Comparison of ENCODE assay signal across 21 cellular contexts in genomic region chr1:8431779-8432178, GRCh38.
DNase-seq lines count a peak whose midpoint lies in the region; ATAC-seq and TF ChIP-seq lines count a peak whose summit lies in the region.
"Had no signal": no experiment of that assay in that cellular context is flagged by ENCODE, and none has a peak within 500 bp of the region (broad histone marks: within the 10 kb centered on the region; RNA-seq: fewer than 3 reads in every experiment).

No MANE protein-coding gene starts in this region.

- peaks cover 48% of the 10 kb centered on the region for H3K4me1 Mint-ChIP-seq in T-helper 1 cell treated with Interleukin-12 subunit alpha and Interleukin-12 subunit beta and Interleukin-4 antibody, amounts not matched to agents 30 μg/mL and 1 μg/mL, for 36 hours (ENCODE audit: low read depth)
- peaks cover 62% of the 10 kb centered on the region for H3K4me1 Mint-ChIP-seq in CD4-positive, alpha-beta T cell (ENCODE audit: low read depth)
- H3K4me1 Mint-ChIP-seq in activated B cell treated with CpG ODN at 0.5 μM for 24 hours, result peaks cover 88% of the 10 kb centered on the region
- peaks cover 64% of the 10 kb centered on the region for H3K4me1 Mint-ChIP-seq in nephron progenitor cell
- no peaks in the 10 kb centered on the region for H3K4me1 Mint-ChIP-seq in HFFc6 (ENCODE audit: low read depth)

- H3K4me3 Mint-ChIP-seq in T-helper 1 cell treated with Interleukin-12 subunit alpha and Interleukin-12 subunit beta and Interleukin-4 antibody, amounts not matched to agents 30 μg/mL and 1 μg/mL, for 36 hours, result no peak overlapping the region
- no peak overlapping the region for H3K4me3 Mint-ChIP-seq in CD4-positive, alpha-beta T cell
- H3K4me3 Mint-ChIP-seq in activated B cell treated with CpG ODN at 0.5 μM for 24 hours (no peak overlapping the region), nephron progenitor cell (no peak overlapping the region), HFFc6 (no peak overlapping the region)

- no peak overlapping the region for H3K27ac ChIP-seq in CD4-positive, alpha-beta T cell (ENCODE audit: low read depth, low read length)
- H3K27ac ChIP-seq: 22Rv1, right lobe of liver, transverse colon, VCaP had no signal

- H3K27ac Mint-ChIP-seq in T-helper 1 cell treated with Interleukin-12 subunit alpha and Interleukin-12 subunit beta and Interleukin-4 antibody, amounts not matched to agents 30 μg/mL and 1 μg/mL, for 36 hours, result peak overlapping the region; percentile 13
- peak overlapping the region; percentile 88 for H3K27ac Mint-ChIP-seq in CD4-positive, alpha-beta T cell
- peak overlapping the region; percentile 55 for H3K27ac Mint-ChIP-seq in activated B cell treated with CpG ODN at 0.5 μM for 24 hours
- H3K27ac Mint-ChIP-seq in nephron progenitor cell, result peak overlapping the region; percentile 46
- no peak overlapping the region for H3K27ac Mint-ChIP-seq in HFFc6

- peaks cover 15% of the 10 kb centered on the region for H3K36me3 Mint-ChIP-seq in T-helper 1 cell treated with Interleukin-12 subunit alpha and Interleukin-12 subunit beta and Interleukin-4 antibody, amounts not matched to agents 30 μg/mL and 1 μg/mL, for 36 hours (ENCODE audit: low read depth)
- peaks cover 13% of the 10 kb centered on the region for H3K36me3 Mint-ChIP-seq in CD4-positive, alpha-beta T cell (ENCODE audit: low read depth)
- H3K36me3 Mint-ChIP-seq in activated B cell treated with CpG ODN at 0.5 μM for 24 hours (ENCODE audit: low read depth) (peaks cover 3% of the 10 kb centered on the region), nephron progenitor cell (ENCODE audit: low read depth) (peaks cover 47% of the 10 kb centered on the region), HFFc6 (ENCODE audit: low read depth) (no peaks in the 10 kb centered on the region)

- no peaks in the 10 kb centered on the region for H3K27me3 ChIP-seq in CD4-positive, alpha-beta T cell (ENCODE audit: control insufficient read depth, insufficient read depth, low read length)
- H3K27me3 ChIP-seq: right lobe of liver, transverse colon had no signal

- no peaks in the 10 kb centered on the region for H3K9me3 ChIP-seq in CD4-positive, alpha-beta T cell (ENCODE audit: control insufficient read depth, low read length)
- H3K9me3 ChIP-seq: right lobe of liver, transverse colon had no signal

- intact Hi-C loops in CD4-positive, alpha-beta T cell (cut with DNase I, micrococcal nuclease), result loop anchor here in 1 of 2 experiments (2.0 kb wide), 1 partner anchor 41 kb away; no protein-coding TSS in a partner anchor
- intact Hi-C loops in activated B cell treated with CpG ODN at 0.5 μM for 24 hours (cut with micrococcal nuclease), result no loop called here

- no peak for ATAC-seq in CD4-positive, alpha-beta T cell (ENCODE audit: poor library complexity)
- no peak for ATAC-seq in activated B cell treated with CpG ODN at 0.5 μM for 24 hours (ENCODE audit: low read depth)
- ATAC-seq in GM19463 (IDR thresholded peaks at IDR 0.05; ENCODE audit: unreplicated experiment), result no peak
- ATAC-seq: right lobe of liver had no signal

- H3K27me3 Mint-ChIP-seq in T-helper 1 cell treated with Interleukin-12 subunit alpha and Interleukin-12 subunit beta and Interleukin-4 antibody, amounts not matched to agents 30 μg/mL and 1 μg/mL, for 36 hours (ENCODE audit: low read depth), result no peaks in the 10 kb centered on the region
- H3K27me3 Mint-ChIP-seq in CD4-positive, alpha-beta T cell, result no peaks in the 10 kb centered on the region
- H3K27me3 Mint-ChIP-seq in activated B cell treated with CpG ODN at 0.5 μM for 24 hours (no peaks in the 10 kb centered on the region), nephron progenitor cell (ENCODE audit: low read depth, poor library complexity) (no peaks in the 10 kb centered on the region), HFFc6 (ENCODE audit: insufficient read depth) (no peaks in the 10 kb centered on the region)

- DNase-seq in T-helper 1 cell (no peak), activated B cell treated with CpG ODN at 0.5 μM for 24 hours (no peak), nephron progenitor cell (no peak), pons (ENCODE audit: low spot score) (no peak), HFFc6 (no peak)
- no peak for DNase-seq in CD4-positive, alpha-beta T cell
- DNase-seq: activated CD8-positive, alpha-beta memory T cell treated with anti-CD3 and anti-CD28 coated beads for 24 hours; amygdala; caudate nucleus; left cardiac atrium; NCI-H1105; NCI-H2081; NCI-H446; right lobe of liver; RPMI8226; SW 1271; transverse colon had no signal

- CTCF ChIA-PET in CD4-positive, alpha-beta T cell (lab: Charles Lee), result interaction anchor here (1.2 to 2.4 kb wide), 7 partner anchors 9 to 94 kb away, joined by 3 to 13 read pairs (median 5); no protein-coding TSS in a partner anchor
- CTCF ChIA-PET in activated B cell treated with CpG ODN at 0.5 μM for 24 hours (lab: Charles Lee), result interaction anchor here (0.9 to 2.2 kb wide), 9 partner anchors 9 to 239 kb away, joined by 3 to 25 read pairs (median 3); no protein-coding TSS in a partner anchor

- no peak for TF ChIP-seq CTCF in CD4-positive, alpha-beta T cell (IDR thresholded peaks at IDR 0.05)
- TF ChIP-seq CTCF in activated B cell treated with CpG ODN at 0.5 μM for 24 hours (IDR thresholded peaks at IDR 0.05) (no peak), nephron progenitor cell (IDR thresholded peaks at IDR 0.05) (no peak), HFFc6 (IDR thresholded peaks at IDR 0.05) (no peak)

- H3K9me3 Mint-ChIP-seq in T-helper 1 cell treated with Interleukin-12 subunit alpha and Interleukin-12 subunit beta and Interleukin-4 antibody, amounts not matched to agents 30 μg/mL and 1 μg/mL, for 36 hours, result no peaks in the 10 kb centered on the region
- H3K9me3 Mint-ChIP-seq in CD4-positive, alpha-beta T cell, result no peaks in the 10 kb centered on the region
- H3K9me3 Mint-ChIP-seq in activated B cell treated with CpG ODN at 0.5 μM for 24 hours (no peaks in the 10 kb centered on the region), nephron progenitor cell (no peaks in the 10 kb centered on the region), HFFc6 (no peaks in the 10 kb centered on the region)

- POLR2A ChIA-PET in CD4-positive, alpha-beta T cell (lab: Charles Lee), result interaction anchor here (0.7 to 2.5 kb wide), 6 partner anchors 9 to 94 kb away, joined by 3 to 14 read pairs (median 4); no protein-coding TSS in a partner anchor
- POLR2A ChIA-PET in activated B cell treated with CpG ODN at 0.5 μM for 24 hours (lab: Charles Lee), result interaction anchor here (1.1 to 1.6 kb wide), 5 partner anchors 9 to 94 kb away, joined by 3 to 7 read pairs (median 4); no protein-coding TSS in a partner anchor
